ENCODE assay signal across 8 cellular contexts in the genomic region with DNA sequence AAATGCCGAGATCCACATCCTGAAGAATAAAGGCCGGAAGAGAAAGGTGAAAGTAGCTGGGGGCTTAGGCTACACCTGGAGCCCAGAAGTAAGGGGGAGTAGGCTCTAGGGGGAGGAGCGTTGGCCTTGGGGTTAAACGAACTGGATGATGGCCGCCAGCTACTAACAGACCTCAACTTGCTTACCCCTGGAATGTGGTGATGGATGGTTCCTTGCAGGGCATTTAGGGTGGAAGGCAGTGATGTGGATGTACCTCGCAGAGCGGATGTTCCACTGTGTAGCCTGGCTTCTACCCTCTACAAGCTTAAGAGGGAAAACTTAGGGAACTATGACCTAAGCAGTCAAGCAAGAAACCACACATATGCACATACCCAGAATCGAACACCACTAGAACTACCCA. TPM values are rescaled to one million over a fixed set of nuclear protein-coding genes. Genes with fewer than 3 reads are reported as not detected.
DNase-seq lines count a peak whose midpoint lies in the region; ATAC-seq, FAIRE-seq and TF ChIP-seq lines count a peak whose summit lies in the region.

No MANE protein-coding gene starts in this region.

- H3K79me2 ChIP-seq in K562 (ENCODE audit: control insufficient read depth, insufficient read depth, low read length) = peaks cover 30% of the 10 kb centered on the region

- POLR2A ChIA-PET in K562 (lab: Yijun Ruan, JAX) = interaction anchor here (0.5 to 6.0 kb wide), 12 partner anchors 12 to 796 kb away, joined by 3 to 114 read pairs (median 3); a partner anchor contains a TSS

- no peak for TF ChIP-seq POLR2A in K562 (conservative IDR thresholded peaks at IDR 0.05)

- in situ Hi-C loops in ACHN (cut with HindIII; ENCODE audit: low pct_ligation_motif_present, low pct_unique_long_range_greater_than_20kb, low sequenced_read_pairs) = no loop called here
- in situ Hi-C loops in K562 (cut with MboI) = no loop called here

- CTCF ChIA-PET in K562 (lab: Yijun Ruan, JAX; ENCODE audit: low intra/inter-chr PET ratio) = no interaction called here

- peak overlapping the region; percentile 100 for H3K4me3 Mint-ChIP-seq in natural killer cell

- H3K4me1 ChIP-seq in HUES6 (ENCODE audit: control insufficient read depth, insufficient read depth, low read length) (peaks cover 25% of the 10 kb centered on the region), K562 (replicated peaks in 1 of 2; ENCODE audit: control insufficient read depth in 2 of 2, insufficient read depth in 2 of 2, low read length in 2 of 2) (peaks cover 20 to 30% of the 10 kb centered on the region in 2 experiments; a peak in 4 of 5 replicates)

- peak overlapping the region; percentile 98 to 99 for H3K27ac Mint-ChIP-seq in natural killer cell

- no peaks in the 10 kb centered on the region for H3K9me3 ChIP-seq in HUES6 (ENCODE audit: control insufficient read depth, insufficient read depth, low read depth, low read length)
- no peaks in the 10 kb centered on the region for H3K9me3 ChIP-seq in K562 (replicated peaks; ENCODE audit: control insufficient read depth, insufficient read depth, low read depth, low read length)

- BruUV-seq in K562 (replicated peaks; lab: Mats Ljungman, UMichigan) = no TSS peak

- H3K4me1 Mint-ChIP-seq in natural killer cell = peaks cover 30 to 41% of the 10 kb centered on the region in 2 donors

- 73% methylated on average over 8 of the region's 8 CpGs for WGBS in K562 (ENCODE audit: insufficient coverage, low coverage, missing lambda C conversion rate)

- ATAC-seq in K562 (no peak), natural killer cell (no peak), HG03354 (IDR thresholded peaks at IDR 0.05; ENCODE audit: poor library complexity, severe bottlenecking, unreplicated experiment) (no peak), GM21381 (IDR thresholded peaks at IDR 0.05; ENCODE audit: unreplicated experiment) (no peak)

- no peak for TF ChIP-seq EP300 in K562 (IDR thresholded peaks at IDR 0.05; ENCODE audit: low read length)

- no peak for FAIRE-seq in K562 (lab: Jason Lieb, UNC)

- no peaks in the 10 kb centered on the region for H3K9me1 ChIP-seq in K562 (ENCODE audit: control insufficient read depth, insufficient read depth, low read length)

- H3K9ac ChIP-seq in HUES6 (ENCODE audit: low read length) (no peak overlapping the region), K562 (ENCODE audit: insufficient read depth in 1 of 2, low read depth in 2 of 2, low read length in 2 of 2) (peak overlapping the region; percentile 32 to 92; a peak in 3 of 4 replicates)

- intact Hi-C loops in K562 (cut with micrococcal nuclease) (no loop called here), natural killer cell (cut with micrococcal nuclease) (no loop called here)

- peaks cover 10% of the 10 kb centered on the region; the same call in 1 of the 2 replicates for H4K20me1 ChIP-seq in K562 (replicated peaks; ENCODE audit: control insufficient read depth, insufficient read depth, low read length)

- H3K27me3 Mint-ChIP-seq in natural killer cell (ENCODE audit: low read depth in 2 of 2) = no peaks in the 10 kb centered on the region

- no peaks in the 10 kb centered on the region for H3K27me3 ChIP-seq in HUES6 (ENCODE audit: control insufficient read depth, insufficient read depth, low read length)
- no peaks in the 10 kb centered on the region for H3K27me3 ChIP-seq in K562 (ENCODE audit: control insufficient read depth in 2 of 2, insufficient read depth in 2 of 2, low read length in 2 of 2)

- H3K4me3 ChIP-seq in HUES6 (ENCODE audit: low read depth, low read length) = peak overlapping the region; percentile 79; the same call in 1 of the 2 replicates
- H3K4me3 ChIP-seq in K562 = 0 out of 2 replicates have a peak overlapping the region, but pooled peaks have one; percentile 59

- H3K36me3 Mint-ChIP-seq in natural killer cell = no peaks in the 10 kb centered on the region

- peak overlapping the region; percentile 90 for H3K4me2 ChIP-seq in K562 (ENCODE audit: insufficient read depth, low read length)

- peak; percentile 33 for DNase-seq in ACHN
- no peak for DNase-seq in K562 (ENCODE audit: extremely low read depth in 1 of 4, low spot score in 3 of 4)
- DNase-seq in natural killer cell = no peak
- no peak for DNase-seq in nucleus accumbens (lab: John Stamatoyannopoulos, UW)
- DNase-seq in inferior parietal cortex (ENCODE audit: extremely low spot score) = no peak

- TF ChIP-seq RAD21 in K562 (CRISPR knock-in tag; conservative IDR thresholded peaks at IDR 0.05 in 1 of 2, IDR thresholded peaks at IDR 0.05 in 1 of 2) = no peak

- H3K9me3 Mint-ChIP-seq in natural killer cell = no peaks in the 10 kb centered on the region

- H3K27ac ChIP-seq in HUES6 (ENCODE audit: low read depth, low read length) = no peak overlapping the region
- peak overlapping the region; percentile 99 for H3K27ac ChIP-seq in K562 (ENCODE audit: extremely low read depth, low read depth, low read length)

- no peak for TF ChIP-seq CTCF in K562 (IDR thresholded peaks at IDR 0.05 in 2 of 3, conservative IDR thresholded peaks at IDR 0.05 in 1 of 3; ENCODE audit: insufficient read depth in 2 of 3, low read depth in 1 of 3, low read length in 3 of 3)
- TF ChIP-seq CTCF in natural killer cell (IDR thresholded peaks at IDR 0.05) = no peak

- H2AFZ ChIP-seq in K562 (ENCODE audit: low read depth, low read length) = no peak overlapping the region

- peaks cover 70% of the 10 kb centered on the region for H3K36me3 ChIP-seq in HUES6 (ENCODE audit: control insufficient read depth, insufficient read depth, low read length)
- peaks cover 70% of the 10 kb centered on the region for H3K36me3 ChIP-seq in K562 (ENCODE audit: control insufficient read depth, insufficient read depth, low read length)

RNA-seq across cellular contexts. Expression of a gene that starts 2.3 kb away (rescaled TPM):
- total RNA-seq in K562 (2011; cell fraction: chromatin; rRNA removed; ENCODE audit: low replicate concordance) = 95.3 and 227 TPM in 2 replicates
- 242 and 255 TPM in 2 replicates for total RNA-seq in K562 (2011; cell fraction: nucleolus; rRNA removed)
- 165 and 167 TPM in 2 replicates for total RNA-seq in K562 (2011; cell fraction: nucleoplasm; rRNA removed)
- total RNA-seq in K562 (2014; rRNA removed) = 414 and 504 TPM in 2 replicates
- total RNA-seq in K562 (2014; rRNA removed; fragmentation: Illumina TruSeq; extraction: Trizol) = 196 and 250 TPM in 2 replicates
- total RNA-seq in K562 (2015; rRNA removed; fragmentation: Illumina TruSeq; extraction: Trizol) = 378 and 386 TPM in 2 replicates
- 518 and 532 TPM in 2 replicates for total RNA-seq in K562 (2021)
- 216 and 275 TPM in 2 replicates for polyA plus RNA-seq in K562 (2011; rRNA removed)
- 302 and 460 TPM in 2 replicates for polyA plus RNA-seq in K562 (2011; cell fraction: cytosol; rRNA removed)
- 274 and 319 TPM in 2 replicates for polyA plus RNA-seq in K562 (2011; cell fraction: nucleus; rRNA removed)
- polyA plus RNA-seq in K562 (2012) = 576 and 597 TPM in 2 replicates
- polyA plus RNA-seq in K562 (2014; fragmentation: Illumina TruSeq; extraction: Trizol) = 420 and 592 TPM in 2 replicates
- polyA plus RNA-seq in K562 (2014; fragmentation: Nextera tagmentation; extraction: Ambion mirVana) = 10 to 100 TPM; 45.4 to 59.3 TPM
- polyA plus RNA-seq in K562 (2014; rRNA removed) = 225 and 259 TPM in 2 replicates
- 238 and 356 TPM in 2 replicates for polyA minus RNA-seq in K562 (2011; rRNA and poly(A)+ RNA removed)
- 360 and 377 TPM in 2 replicates for polyA minus RNA-seq in K562 (2011; cell fraction: cytosol; rRNA and poly(A)+ RNA removed)
- polyA minus RNA-seq in K562 (2011; cell fraction: nucleus; rRNA and poly(A)+ RNA removed) = 72.8 and 95.2 TPM in 2 replicates
- 100 to 1,000 TPM; 234 to 265 (median 252) TPM for total RNA-seq in natural killer cell

RNA-seq across cellular contexts. Expression of a gene that starts 8.0 kb away (rescaled TPM):
- 2.5 and 4.2 TPM in 2 replicates for total RNA-seq in K562 (2011; cell fraction: chromatin; rRNA removed; ENCODE audit: low replicate concordance)
- total RNA-seq in K562 (2011; cell fraction: nucleolus; rRNA removed) = 1.7 and 2.8 TPM in 2 replicates
- 2.1 and 6.5 TPM in 2 replicates for total RNA-seq in K562 (2011; cell fraction: nucleoplasm; rRNA removed)
- total RNA-seq in K562 (2014; rRNA removed) (0.16 and 0.27 TPM in 2 replicates), K562 (2014; rRNA removed; fragmentation: Illumina TruSeq; extraction: Trizol) (0.11 TPM in 1 of 2 replicates, not detected in the other), K562 (2015; rRNA removed; fragmentation: Illumina TruSeq; extraction: Trizol) (0.25 and 0.38 TPM in 2 replicates), K562 (2021) (0.69 and 1.2 TPM in 2 replicates), natural killer cell (1 to 10 TPM in 1 of 3 donors, under 1 TPM in 2; 0.70 to 1.4 (median 0.91) TPM)
- polyA plus RNA-seq in K562 (2011; rRNA removed) (0.42 and 0.96 TPM in 2 replicates), K562 (2014; fragmentation: Illumina TruSeq; extraction: Trizol) (0.28 and 0.46 TPM in 2 replicates), K562 (2014; fragmentation: Nextera tagmentation; extraction: Ambion mirVana) (not detected), K562 (2014; rRNA removed) (0.81 and 1.0 TPM in 2 replicates)
- polyA plus RNA-seq in K562 (2011; cell fraction: cytosol; rRNA removed) = 0.48 and 0.60 TPM in 2 replicates
- 9.4 and 12.9 TPM in 2 replicates for polyA plus RNA-seq in K562 (2011; cell fraction: nucleus; rRNA removed)
- polyA plus RNA-seq in K562 (2012) = 0.72 and 1.4 TPM in 2 replicates
- 0.25 and 0.30 TPM in 2 replicates for polyA minus RNA-seq in K562 (2011; rRNA and poly(A)+ RNA removed)
- not detected in 2 replicates for polyA minus RNA-seq in K562 (2011; cell fraction: cytosol; rRNA and poly(A)+ RNA removed)
- polyA minus RNA-seq in K562 (2011; cell fraction: nucleus; rRNA and poly(A)+ RNA removed) = 1.3 and 1.6 TPM in 2 replicates

RNA-seq across cellular contexts. Expression of a gene that starts 11.9 kb away (rescaled TPM):
- total RNA-seq in K562 (2011; cell fraction: chromatin; rRNA removed; ENCODE audit: low replicate concordance) = 8.4 and 14.4 TPM in 2 replicates
- total RNA-seq in K562 (2011; cell fraction: nucleolus; rRNA removed) = 14.2 and 16.0 TPM in 2 replicates
- 11.1 and 12.8 TPM in 2 replicates for total RNA-seq in K562 (2011; cell fraction: nucleoplasm; rRNA removed)
- total RNA-seq in K562 (2014; rRNA removed) = 58.2 and 68.3 TPM in 2 replicates
- 16.5 and 16.8 TPM in 2 replicates for total RNA-seq in K562 (2014; rRNA removed; fragmentation: Illumina TruSeq; extraction: Trizol)
- total RNA-seq in K562 (2015; rRNA removed; fragmentation: Illumina TruSeq; extraction: Trizol) = 40.7 and 42.2 TPM in 2 replicates
- total RNA-seq in K562 (2021) = 33.3 and 36.0 TPM in 2 replicates
- polyA plus RNA-seq in K562 (2011; rRNA removed) = 15.4 and 16.6 TPM in 2 replicates
- polyA plus RNA-seq in K562 (2011; cell fraction: cytosol; rRNA removed) = 16.9 and 23.2 TPM in 2 replicates
- 11.9 and 16.8 TPM in 2 replicates for polyA plus RNA-seq in K562 (2011; cell fraction: nucleus; rRNA removed)
- polyA plus RNA-seq in K562 (2012) = 21.5 and 32.5 TPM in 2 replicates
- 15.7 and 26.0 TPM in 2 replicates for polyA plus RNA-seq in K562 (2014; fragmentation: Illumina TruSeq; extraction: Trizol)
- polyA plus RNA-seq in K562 (2014; fragmentation: Nextera tagmentation; extraction: Ambion mirVana) = 1 to 10 TPM; 1.4 to 4.5 TPM
- 42.8 and 51.3 TPM in 2 replicates for polyA plus RNA-seq in K562 (2014; rRNA removed)
- polyA minus RNA-seq in K562 (2011; rRNA and poly(A)+ RNA removed) = 5.3 and 7.0 TPM in 2 replicates
- polyA minus RNA-seq in K562 (2011; cell fraction: cytosol; rRNA and poly(A)+ RNA removed) = 7.3 and 12.9 TPM in 2 replicates
- 10.0 and 13.6 TPM in 2 replicates for polyA minus RNA-seq in K562 (2011; cell fraction: nucleus; rRNA and poly(A)+ RNA removed)
- 10 to 100 TPM in 2 of 3 donors, 1 to 10 TPM in 1; 8.9 to 16.2 (median 13.4) TPM for total RNA-seq in natural killer cell

RNA-seq across cellular contexts. Expression of a gene that starts 13.5 kb away (rescaled TPM):
- total RNA-seq in K562 (2011; cell fraction: chromatin; rRNA removed; ENCODE audit: low replicate concordance) = 212 and 457 TPM in 2 replicates
- total RNA-seq in K562 (2011; cell fraction: nucleolus; rRNA removed) = 330 and 338 TPM in 2 replicates
- 225 and 251 TPM in 2 replicates for total RNA-seq in K562 (2011; cell fraction: nucleoplasm; rRNA removed)
- total RNA-seq in K562 (2014; rRNA removed) (131 and 146 TPM in 2 replicates), K562 (2014; rRNA removed; fragmentation: Illumina TruSeq; extraction: Trizol) (84.2 and 106 TPM in 2 replicates), K562 (2015; rRNA removed; fragmentation: Illumina TruSeq; extraction: Trizol) (115 and 117 TPM in 2 replicates), K562 (2021) (146 and 156 TPM in 2 replicates), natural killer cell (10 to 100 TPM; 73.4 to 96.0 (median 86.5) TPM)
- polyA plus RNA-seq in K562 (2011; rRNA removed) (232 and 251 TPM in 2 replicates), K562 (2014; fragmentation: Illumina TruSeq; extraction: Trizol) (144 and 171 TPM in 2 replicates), K562 (2014; fragmentation: Nextera tagmentation; extraction: Ambion mirVana) (10 to 100 TPM in 1 of 2 experiments, 1 to 10 TPM in 1; 8.7 to 18.2 TPM), K562 (2014; rRNA removed) (180 and 185 TPM in 2 replicates)
- polyA plus RNA-seq in K562 (2011; cell fraction: cytosol; rRNA removed) = 202 and 227 TPM in 2 replicates
- 549 and 656 TPM in 2 replicates for polyA plus RNA-seq in K562 (2011; cell fraction: nucleus; rRNA removed)
- 111 and 163 TPM in 2 replicates for polyA plus RNA-seq in K562 (2012)
- 154 and 186 TPM in 2 replicates for polyA minus RNA-seq in K562 (2011; rRNA and poly(A)+ RNA removed)
- polyA minus RNA-seq in K562 (2011; cell fraction: cytosol; rRNA and poly(A)+ RNA removed) = 92.9 and 122 TPM in 2 replicates
- 267 and 269 TPM in 2 replicates for polyA minus RNA-seq in K562 (2011; cell fraction: nucleus; rRNA and poly(A)+ RNA removed)

RNA-seq across cellular contexts. Expression of a gene that starts 16.2 kb away (rescaled TPM):
- 2.1 and 2.7 TPM in 2 replicates for total RNA-seq in K562 (2011; cell fraction: chromatin; rRNA removed; ENCODE audit: low replicate concordance)
- 0.83 and 2.1 TPM in 2 replicates for total RNA-seq in K562 (2011; cell fraction: nucleolus; rRNA removed)
- 1.6 and 6.8 TPM in 2 replicates for total RNA-seq in K562 (2011; cell fraction: nucleoplasm; rRNA removed)
- total RNA-seq in K562 (2014; rRNA removed) = 0.53 and 1.00 TPM in 2 replicates
- total RNA-seq in K562 (2014; rRNA removed; fragmentation: Illumina TruSeq; extraction: Trizol) = 0.41 and 0.65 TPM in 2 replicates
- total RNA-seq in K562 (2015; rRNA removed; fragmentation: Illumina TruSeq; extraction: Trizol) = 0.76 and 0.98 TPM in 2 replicates
- total RNA-seq in K562 (2021) = 1.4 and 1.9 TPM in 2 replicates
- polyA plus RNA-seq in K562 (2011; rRNA removed) = 0.39 and 1.1 TPM in 2 replicates
- polyA plus RNA-seq in K562 (2011; cell fraction: cytosol; rRNA removed) = 0.21 and 0.86 TPM in 2 replicates
- polyA plus RNA-seq in K562 (2011; cell fraction: nucleus; rRNA removed) = 2.9 and 3.4 TPM in 2 replicates
- polyA plus RNA-seq in K562 (2012) = 2.1 and 3.5 TPM in 2 replicates
- 0.43 and 0.69 TPM in 2 replicates for polyA plus RNA-seq in K562 (2014; fragmentation: Illumina TruSeq; extraction: Trizol)
- not detected for polyA plus RNA-seq in K562 (2014; fragmentation: Nextera tagmentation; extraction: Ambion mirVana)
- 0.66 and 1.1 TPM in 2 replicates for polyA plus RNA-seq in K562 (2014; rRNA removed)
- polyA minus RNA-seq in K562 (2011; rRNA and poly(A)+ RNA removed) = 0.53 and 1.0 TPM in 2 replicates
- polyA minus RNA-seq in K562 (2011; cell fraction: cytosol; rRNA and poly(A)+ RNA removed) = 2.4 and 2.7 TPM in 2 replicates
- polyA minus RNA-seq in K562 (2011; cell fraction: nucleus; rRNA and poly(A)+ RNA removed) = 0.94 and 2.2 TPM in 2 replicates
- total RNA-seq in natural killer cell = 100 to 1,000 TPM; 154 to 168 (median 163) TPM
